1 cellular context compared by ENCODE assay signal in the genomic region with DNA sequence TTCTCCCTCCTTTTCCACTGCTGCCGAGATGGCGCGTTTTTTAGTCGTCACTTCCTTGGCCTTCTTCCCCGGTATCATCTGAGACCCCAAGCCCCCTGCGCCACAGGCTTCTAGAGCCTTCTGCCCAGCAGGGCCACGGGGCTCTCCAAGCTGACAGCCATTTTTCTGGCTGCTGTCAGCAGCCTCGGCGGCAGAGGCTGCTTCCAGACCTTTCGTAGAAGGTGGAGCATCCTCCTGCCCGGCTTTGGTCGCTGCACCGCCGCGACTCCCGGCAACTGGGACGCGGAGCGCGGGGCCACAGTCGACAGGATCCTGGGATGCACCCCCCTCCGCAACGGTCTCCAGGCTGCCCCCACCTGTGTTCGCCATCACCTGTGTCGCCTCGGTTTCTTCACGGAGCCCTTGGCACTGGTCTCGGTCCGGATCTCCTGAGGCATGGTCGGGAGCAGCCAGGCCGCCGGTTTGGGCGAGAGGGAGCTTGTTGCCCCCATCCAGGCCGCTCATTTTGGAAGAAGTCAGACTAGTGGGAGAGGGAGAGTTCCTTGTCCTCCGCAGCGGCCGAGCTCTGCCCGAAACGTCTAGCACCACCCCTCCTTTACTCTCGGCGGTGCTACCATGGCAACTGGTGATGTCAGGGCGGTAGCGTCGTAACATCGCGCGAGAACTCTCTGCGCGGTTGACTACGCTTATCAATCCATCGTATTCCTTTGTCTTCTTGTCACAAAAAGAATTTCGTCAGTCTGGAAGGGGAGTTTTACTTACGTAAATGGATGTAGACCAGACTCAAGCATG.
TF ChIP-seq lines count a peak whose summit lies in the region.

A gene (minus strand): TSS at position 571 of the 792 bp plus-strand sequence. CDS start 67 bp downstream, at position 504.

TF ChIP-seq in K562, 482 proteins besides CTCF, POLR2A, EP300 and RAD21 (continued from another document and continues in another):
- TF ChIP-seq, protein P1, sequence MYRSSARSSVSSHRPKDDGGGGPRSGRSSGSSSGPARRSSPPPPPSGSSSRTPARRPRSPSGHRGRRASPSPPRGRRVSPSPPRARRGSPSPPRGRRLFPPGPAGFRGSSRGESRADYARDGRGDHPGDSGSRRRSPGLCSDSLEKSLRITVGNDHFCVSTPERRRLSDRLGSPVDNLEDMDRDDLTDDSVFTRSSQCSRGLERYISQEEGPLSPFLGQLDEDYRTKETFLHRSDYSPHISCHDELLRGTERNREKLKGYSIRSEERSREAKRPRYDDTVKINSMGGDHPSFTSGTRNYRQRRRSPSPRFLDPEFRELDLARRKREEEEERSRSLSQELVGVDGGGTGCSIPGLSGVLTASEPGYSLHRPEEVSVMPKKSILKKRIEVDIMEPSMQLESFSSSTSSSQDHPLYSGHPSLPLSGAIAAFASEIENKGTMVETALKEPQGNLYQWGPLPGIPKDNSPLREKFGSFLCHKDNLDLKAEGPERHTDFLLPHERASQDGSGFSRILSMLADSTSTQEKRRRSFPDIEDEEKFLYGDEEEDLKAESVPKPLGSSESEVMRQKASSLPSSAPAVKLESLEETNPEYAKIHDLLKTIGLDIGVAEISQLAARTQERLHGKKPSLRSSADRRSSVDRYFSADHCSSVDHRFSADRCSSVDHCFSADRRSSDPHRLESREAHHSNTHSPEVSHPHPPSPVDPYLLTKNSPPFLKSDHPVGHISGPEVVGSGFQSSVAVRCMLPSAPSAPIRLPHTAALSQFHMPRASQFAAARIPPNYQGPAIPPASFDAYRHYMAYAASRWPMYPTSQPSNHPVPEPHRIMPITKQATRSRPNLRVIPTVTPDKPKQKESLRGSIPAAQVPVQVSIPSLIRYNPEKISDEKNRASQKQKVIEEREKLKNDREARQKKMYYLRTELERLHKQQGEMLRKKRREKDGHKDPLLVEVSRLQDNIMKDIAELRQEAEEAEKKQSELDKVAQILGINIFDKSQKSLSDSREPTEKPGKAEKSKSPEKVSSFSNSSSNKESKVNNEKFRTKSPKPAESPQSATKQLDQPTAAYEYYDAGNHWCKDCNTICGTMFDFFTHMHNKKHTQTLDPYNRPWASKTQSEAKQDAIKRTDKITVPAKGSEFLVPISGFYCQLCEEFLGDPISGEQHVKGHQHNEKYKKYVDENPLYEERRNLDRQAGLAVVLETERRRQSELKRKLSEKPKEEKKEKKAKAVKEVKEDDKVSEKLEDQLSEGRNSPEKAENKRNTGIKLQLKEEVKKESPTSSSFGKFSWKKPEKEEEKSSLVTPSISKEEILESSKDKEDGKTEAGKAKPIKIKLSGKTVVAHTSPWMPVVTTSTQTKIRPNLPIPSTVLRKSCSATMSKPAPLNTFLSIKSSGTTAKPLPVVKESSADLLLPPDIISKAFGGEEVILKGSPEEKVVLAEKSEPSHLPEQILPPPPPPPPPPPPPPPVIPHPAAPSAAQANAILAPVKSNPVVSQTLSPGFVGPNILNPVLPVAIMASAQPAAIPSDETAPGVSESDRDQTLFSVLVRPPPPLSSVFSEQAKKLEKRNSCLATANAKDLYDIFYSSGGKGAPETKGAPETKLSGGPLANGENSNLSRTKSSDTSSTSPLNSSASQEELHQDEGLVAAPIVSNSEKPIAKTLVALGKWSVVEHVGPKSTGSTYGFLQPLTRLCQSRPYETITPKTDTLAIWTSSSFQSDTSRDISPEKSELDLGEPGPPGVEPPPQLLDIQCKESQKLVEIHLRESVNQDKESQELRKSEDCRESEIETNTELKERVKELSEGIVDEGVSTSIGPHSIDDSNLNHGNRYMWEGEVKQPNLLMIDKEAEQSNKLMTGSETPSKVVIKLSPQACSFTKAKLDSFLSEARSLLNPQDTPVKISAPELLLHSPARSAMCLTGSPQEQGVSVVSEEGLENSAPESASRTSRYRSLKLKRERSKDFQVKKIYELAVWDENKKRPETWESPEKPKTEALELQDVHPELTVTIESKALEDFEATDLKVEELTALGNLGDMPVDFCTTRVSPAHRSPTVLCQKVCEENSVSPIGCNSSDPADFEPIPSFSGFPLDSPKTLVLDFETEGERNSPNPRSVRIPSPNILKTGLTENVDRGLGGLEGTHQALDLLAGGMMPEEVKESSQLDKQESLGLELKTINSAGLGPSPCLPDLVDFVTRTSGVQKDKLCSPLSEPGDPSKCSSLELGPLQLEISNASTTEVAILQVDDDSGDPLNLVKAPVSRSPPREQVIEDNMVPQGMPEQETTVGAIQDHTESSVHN (IDR thresholded peaks at IDR 0.05; ENCODE audit: borderline replicate concordance in 1 of 2, low read depth in 1 of 2) = no peak
- TF ChIP-seq SMARCE1 (IDR thresholded peaks at IDR 0.05) (no peak), TEAD4 (IDR thresholded peaks at IDR 0.05; ENCODE audit: low read length) (no peak), TEAD4 (CRISPR knock-in tag; IDR thresholded peaks at IDR 0.05; ENCODE audit: borderline replicate concordance) (no peak), MAFF (IDR thresholded peaks at IDR 0.05; ENCODE audit: low read length) (no peak), FUS (optimal IDR thresholded peaks at IDR 0.05; ENCODE audit: low read depth, low read length) (no peak), SRF (CRISPR knock-in tag; IDR thresholded peaks at IDR 0.05) (no peak), MEIS2 (IDR thresholded peaks at IDR 0.05; ENCODE audit: partially characterized antibody) (peak; percentile 79), ADNP (tag; IDR thresholded peaks at IDR 0.05) (no peak), MAFG (tag; conservative IDR thresholded peaks at IDR 0.05) (no peak), ZNF324 (CRISPR knock-in tag; IDR thresholded peaks at IDR 0.05) (no peak), NUFIP1 (IDR thresholded peaks at IDR 0.05; ENCODE audit: partially characterized antibody) (no peak), HNRNPH1 (optimal IDR thresholded peaks at IDR 0.05; ENCODE audit: low read depth, low read length) (no peak), EHMT2 (IDR thresholded peaks at IDR 0.05) (no peak), CREB1 (IDR thresholded peaks at IDR 0.05) (peak; percentile 88), CREB1 (CRISPR knock-in tag; IDR thresholded peaks at IDR 0.05) (peak; percentile 85), SNIP1 (IDR thresholded peaks at IDR 0.05; ENCODE audit: low read depth) (no peak), COPS2 (conservative IDR thresholded peaks at IDR 0.05) (no peak), ZNF134 (CRISPR knock-in tag; conservative IDR thresholded peaks at IDR 0.05) (no peak), ZNF174 (CRISPR knock-in tag; IDR thresholded peaks at IDR 0.05) (no peak), NFATC3 (IDR thresholded peaks at IDR 0.05) (no peak), MCM7 (IDR thresholded peaks at IDR 0.05) (no peak), ETS2 (tag; IDR thresholded peaks at IDR 0.05; ENCODE audit: borderline replicate concordance, poor library complexity, severe bottlenecking) (no peak), HNRNPK (IDR thresholded peaks at IDR 0.05; ENCODE audit: low read depth, low read length, poor library complexity, severe bottlenecking) (no peak), PHF21A (IDR thresholded peaks at IDR 0.05; ENCODE audit: borderline replicate concordance, low read depth) (no peak), FIP1L1 (IDR thresholded peaks at IDR 0.05; ENCODE audit: low read depth, low read length, poor library complexity, severe bottlenecking) (no peak), ZFP36 (IDR thresholded peaks at IDR 0.05; ENCODE audit: low read depth, low read length, partially characterized antibody) (no peak), GTF2A2 (tag; IDR thresholded peaks at IDR 0.05) (no peak), HDAC2 (IDR thresholded peaks at IDR 0.05) (no peak)
- TF ChIP-seq, protein P2, sequence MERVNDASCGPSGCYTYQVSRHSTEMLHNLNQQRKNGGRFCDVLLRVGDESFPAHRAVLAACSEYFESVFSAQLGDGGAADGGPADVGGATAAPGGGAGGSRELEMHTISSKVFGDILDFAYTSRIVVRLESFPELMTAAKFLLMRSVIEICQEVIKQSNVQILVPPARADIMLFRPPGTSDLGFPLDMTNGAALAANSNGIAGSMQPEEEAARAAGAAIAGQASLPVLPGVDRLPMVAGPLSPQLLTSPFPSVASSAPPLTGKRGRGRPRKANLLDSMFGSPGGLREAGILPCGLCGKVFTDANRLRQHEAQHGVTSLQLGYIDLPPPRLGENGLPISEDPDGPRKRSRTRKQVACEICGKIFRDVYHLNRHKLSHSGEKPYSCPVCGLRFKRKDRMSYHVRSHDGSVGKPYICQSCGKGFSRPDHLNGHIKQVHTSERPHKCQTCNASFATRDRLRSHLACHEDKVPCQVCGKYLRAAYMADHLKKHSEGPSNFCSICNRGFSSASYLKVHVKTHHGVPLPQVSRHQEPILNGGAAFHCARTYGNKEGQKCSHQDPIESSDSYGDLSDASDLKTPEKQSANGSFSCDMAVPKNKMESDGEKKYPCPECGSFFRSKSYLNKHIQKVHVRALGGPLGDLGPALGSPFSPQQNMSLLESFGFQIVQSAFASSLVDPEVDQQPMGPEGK (CRISPR knock-in tag; IDR thresholded peaks at IDR 0.05; ENCODE audit: borderline replicate concordance) = no peak
- TF ChIP-seq, protein P3, sequence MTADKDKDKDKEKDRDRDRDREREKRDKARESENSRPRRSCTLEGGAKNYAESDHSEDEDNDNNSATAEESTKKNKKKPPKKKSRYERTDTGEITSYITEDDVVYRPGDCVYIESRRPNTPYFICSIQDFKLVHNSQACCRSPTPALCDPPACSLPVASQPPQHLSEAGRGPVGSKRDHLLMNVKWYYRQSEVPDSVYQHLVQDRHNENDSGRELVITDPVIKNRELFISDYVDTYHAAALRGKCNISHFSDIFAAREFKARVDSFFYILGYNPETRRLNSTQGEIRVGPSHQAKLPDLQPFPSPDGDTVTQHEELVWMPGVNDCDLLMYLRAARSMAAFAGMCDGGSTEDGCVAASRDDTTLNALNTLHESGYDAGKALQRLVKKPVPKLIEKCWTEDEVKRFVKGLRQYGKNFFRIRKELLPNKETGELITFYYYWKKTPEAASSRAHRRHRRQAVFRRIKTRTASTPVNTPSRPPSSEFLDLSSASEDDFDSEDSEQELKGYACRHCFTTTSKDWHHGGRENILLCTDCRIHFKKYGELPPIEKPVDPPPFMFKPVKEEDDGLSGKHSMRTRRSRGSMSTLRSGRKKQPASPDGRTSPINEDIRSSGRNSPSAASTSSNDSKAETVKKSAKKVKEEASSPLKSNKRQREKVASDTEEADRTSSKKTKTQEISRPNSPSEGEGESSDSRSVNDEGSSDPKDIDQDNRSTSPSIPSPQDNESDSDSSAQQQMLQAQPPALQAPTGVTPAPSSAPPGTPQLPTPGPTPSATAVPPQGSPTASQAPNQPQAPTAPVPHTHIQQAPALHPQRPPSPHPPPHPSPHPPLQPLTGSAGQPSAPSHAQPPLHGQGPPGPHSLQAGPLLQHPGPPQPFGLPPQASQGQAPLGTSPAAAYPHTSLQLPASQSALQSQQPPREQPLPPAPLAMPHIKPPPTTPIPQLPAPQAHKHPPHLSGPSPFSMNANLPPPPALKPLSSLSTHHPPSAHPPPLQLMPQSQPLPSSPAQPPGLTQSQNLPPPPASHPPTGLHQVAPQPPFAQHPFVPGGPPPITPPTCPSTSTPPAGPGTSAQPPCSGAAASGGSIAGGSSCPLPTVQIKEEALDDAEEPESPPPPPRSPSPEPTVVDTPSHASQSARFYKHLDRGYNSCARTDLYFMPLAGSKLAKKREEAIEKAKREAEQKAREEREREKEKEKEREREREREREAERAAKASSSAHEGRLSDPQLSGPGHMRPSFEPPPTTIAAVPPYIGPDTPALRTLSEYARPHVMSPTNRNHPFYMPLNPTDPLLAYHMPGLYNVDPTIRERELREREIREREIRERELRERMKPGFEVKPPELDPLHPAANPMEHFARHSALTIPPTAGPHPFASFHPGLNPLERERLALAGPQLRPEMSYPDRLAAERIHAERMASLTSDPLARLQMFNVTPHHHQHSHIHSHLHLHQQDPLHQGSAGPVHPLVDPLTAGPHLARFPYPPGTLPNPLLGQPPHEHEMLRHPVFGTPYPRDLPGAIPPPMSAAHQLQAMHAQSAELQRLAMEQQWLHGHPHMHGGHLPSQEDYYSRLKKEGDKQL (CRISPR knock-in tag; IDR thresholded peaks at IDR 0.05; ENCODE audit: borderline replicate concordance) = no peak
- TF ChIP-seq, protein P4, sequence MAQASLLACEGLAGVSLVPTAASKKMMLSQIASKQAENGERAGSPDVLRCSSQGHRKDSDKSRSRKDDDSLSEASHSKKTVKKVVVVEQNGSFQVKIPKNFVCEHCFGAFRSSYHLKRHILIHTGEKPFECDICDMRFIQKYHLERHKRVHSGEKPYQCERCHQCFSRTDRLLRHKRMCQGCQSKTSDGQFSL (CRISPR knock-in tag; IDR thresholded peaks at IDR 0.05) = 0 out of 2 replicates have a peak, but pooled peaks have one; percentile 57
- TF ChIP-seq, protein P4 (tag; IDR thresholded peaks at IDR 0.05) = no peak
- TF ChIP-seq, protein P5, sequence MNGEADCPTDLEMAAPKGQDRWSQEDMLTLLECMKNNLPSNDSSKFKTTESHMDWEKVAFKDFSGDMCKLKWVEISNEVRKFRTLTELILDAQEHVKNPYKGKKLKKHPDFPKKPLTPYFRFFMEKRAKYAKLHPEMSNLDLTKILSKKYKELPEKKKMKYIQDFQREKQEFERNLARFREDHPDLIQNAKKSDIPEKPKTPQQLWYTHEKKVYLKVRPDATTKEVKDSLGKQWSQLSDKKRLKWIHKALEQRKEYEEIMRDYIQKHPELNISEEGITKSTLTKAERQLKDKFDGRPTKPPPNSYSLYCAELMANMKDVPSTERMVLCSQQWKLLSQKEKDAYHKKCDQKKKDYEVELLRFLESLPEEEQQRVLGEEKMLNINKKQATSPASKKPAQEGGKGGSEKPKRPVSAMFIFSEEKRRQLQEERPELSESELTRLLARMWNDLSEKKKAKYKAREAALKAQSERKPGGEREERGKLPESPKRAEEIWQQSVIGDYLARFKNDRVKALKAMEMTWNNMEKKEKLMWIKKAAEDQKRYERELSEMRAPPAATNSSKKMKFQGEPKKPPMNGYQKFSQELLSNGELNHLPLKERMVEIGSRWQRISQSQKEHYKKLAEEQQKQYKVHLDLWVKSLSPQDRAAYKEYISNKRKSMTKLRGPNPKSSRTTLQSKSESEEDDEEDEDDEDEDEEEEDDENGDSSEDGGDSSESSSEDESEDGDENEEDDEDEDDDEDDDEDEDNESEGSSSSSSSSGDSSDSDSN (IDR thresholded peaks at IDR 0.05; ENCODE audit: borderline replicate concordance in 1 of 2, low read depth in 2 of 2, low read length in 2 of 2) = no peak
- TF ChIP-seq, protein P6, sequence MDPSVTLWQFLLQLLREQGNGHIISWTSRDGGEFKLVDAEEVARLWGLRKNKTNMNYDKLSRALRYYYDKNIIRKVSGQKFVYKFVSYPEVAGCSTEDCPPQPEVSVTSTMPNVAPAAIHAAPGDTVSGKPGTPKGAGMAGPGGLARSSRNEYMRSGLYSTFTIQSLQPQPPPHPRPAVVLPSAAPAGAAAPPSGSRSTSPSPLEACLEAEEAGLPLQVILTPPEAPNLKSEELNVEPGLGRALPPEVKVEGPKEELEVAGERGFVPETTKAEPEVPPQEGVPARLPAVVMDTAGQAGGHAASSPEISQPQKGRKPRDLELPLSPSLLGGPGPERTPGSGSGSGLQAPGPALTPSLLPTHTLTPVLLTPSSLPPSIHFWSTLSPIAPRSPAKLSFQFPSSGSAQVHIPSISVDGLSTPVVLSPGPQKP (CRISPR knock-in tag; IDR thresholded peaks at IDR 0.05) = no peak
- TF ChIP-seq, protein P7, sequence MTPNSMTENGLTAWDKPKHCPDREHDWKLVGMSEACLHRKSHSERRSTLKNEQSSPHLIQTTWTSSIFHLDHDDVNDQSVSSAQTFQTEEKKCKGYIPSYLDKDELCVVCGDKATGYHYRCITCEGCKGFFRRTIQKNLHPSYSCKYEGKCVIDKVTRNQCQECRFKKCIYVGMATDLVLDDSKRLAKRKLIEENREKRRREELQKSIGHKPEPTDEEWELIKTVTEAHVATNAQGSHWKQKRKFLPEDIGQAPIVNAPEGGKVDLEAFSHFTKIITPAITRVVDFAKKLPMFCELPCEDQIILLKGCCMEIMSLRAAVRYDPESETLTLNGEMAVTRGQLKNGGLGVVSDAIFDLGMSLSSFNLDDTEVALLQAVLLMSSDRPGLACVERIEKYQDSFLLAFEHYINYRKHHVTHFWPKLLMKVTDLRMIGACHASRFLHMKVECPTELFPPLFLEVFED (CRISPR knock-in tag; conservative IDR thresholded peaks at IDR 0.05) = no peak
